7 cellular contexts compared by ENCODE assay signal in genomic region chr7:158837790-158838189, GRCh38.
"Had no signal": no experiment of that assay in that cellular context is flagged by ENCODE, and none has a peak within 500 bp of the region (broad histone marks: within the 10 kb centered on the region; RNA-seq: fewer than 3 reads in every experiment).

No MANE protein-coding gene starts in this region.

- H3K9me3 ChIP-seq: HAP-1 had no signal

- H3K4me1 ChIP-seq: HAP-1 had no signal

- DNase-seq: GOT3, H7, HFFc6, KG1 had no signal

- H3K4me3 ChIP-seq: HAP-1 had no signal

- FAIRE-seq: HepG2 had no signal

- ATAC-seq: HCT116 had no signal

- H3K36me3 ChIP-seq: HAP-1 had no signal
